Comparison of ENCODE assay signal across 14 cellular contexts in genomic region chr7:8065356-8065813, GRCh38.
DNase-seq lines count a peak whose midpoint lies in the region.
"Had no signal": no experiment of that assay in that cellular context is flagged by ENCODE, and none has a peak within 500 bp of the region (broad histone marks: within the 10 kb centered on the region; RNA-seq: fewer than 3 reads in every experiment).

No MANE protein-coding gene starts in this region.

- H3K4me3 ChIP-seq in skeletal muscle satellite cell (ENCODE audit: low read length), result no peak overlapping the region
- H3K4me3 ChIP-seq: colonic mucosa had no signal

- no peaks in the 10 kb centered on the region for H3K9me3 ChIP-seq in skeletal muscle satellite cell (replicated peaks; ENCODE audit: low read length)
- H3K9me3 ChIP-seq: colonic mucosa had no signal

- peak overlapping the region; percentile 27 for H3K4me2 ChIP-seq in skeletal muscle satellite cell (ENCODE audit: low read length)

- DNase-seq in EL, result peak; percentile 87
- DNase-seq in SK-MEL-5 (ENCODE audit: low read depth, low spot score), result peak; percentile 64
- DNase-seq in dedifferentiated amniotic fluid mesenchymal stem cell (ENCODE audit: extremely low spot score), result peak; percentile 98
- no peak for DNase-seq in SHP77 (lab: John Stamatoyannopoulos, UW)
- DNase-seq in iPS-NIHi11 (ENCODE audit: low spot score), result no peak
- no peak for DNase-seq in NOMO-1 treated with DMSO at 0.1 percent for 48 hours (lab: John Stamatoyannopoulos, UW; ENCODE audit: unreplicated experiment)
- DNase-seq in UCSD-AML1 (lab: John Stamatoyannopoulos, UW; ENCODE audit: unreplicated experiment), result no peak
- DNase-seq: activated CD4-positive, alpha-beta T cell treated with anti-CD3 and anti-CD28 coated beads, Interleukin-2, amount 10 ng/mL, durations not matched to agents 24 days and 14 days; activated gamma-delta T cell; colonic mucosa; glutamatergic neuron; NCI-H2227 treated with DMSO at 0.1 percent for 48 hours; occipital lobe had no signal

- H3K4me1 ChIP-seq in skeletal muscle satellite cell (ENCODE audit: control insufficient read depth, insufficient read depth, low read length), result peaks cover 29% of the 10 kb centered on the region
- H3K4me1 ChIP-seq: colonic mucosa had no signal

- in situ Hi-C loops in SK-MEL-5 (cut with HindIII; ENCODE audit: low pct_unique_long_range_greater_than_20kb, low sequenced_read_pairs), result no loop called here

- H3K27me3 ChIP-seq in skeletal muscle satellite cell (ENCODE audit: control insufficient read depth, insufficient read depth, low read length), result no peaks in the 10 kb centered on the region
- H3K27me3 ChIP-seq: colonic mucosa had no signal

- no peaks in the 10 kb centered on the region for H3K36me3 ChIP-seq in skeletal muscle satellite cell (ENCODE audit: insufficient read depth, low read length)
- H3K36me3 ChIP-seq: colonic mucosa had no signal

- peak overlapping the region; percentile 61 for H3K9ac ChIP-seq in skeletal muscle satellite cell (ENCODE audit: low read depth, low read length)

Comparison
In these comparisons a context has a peak if more than half of its experiments do, and no peak if none do; other contexts are left out.
1. DNase-seq: peak in EL (single experiment), SK-MEL-5 (single experiment) and dedifferentiated amniotic fluid mesenchymal stem cell (single experiment); none in SHP77 (0 of 2), iPS-NIHi11 (single experiment), NOMO-1 treated with DMSO at 0.1 percent for 48 hours (single experiment) and UCSD-AML1 (single experiment).